9 cellular contexts compared by ENCODE assay signal in genomic region chr11:72519220-72519881, GRCh38.
DNase-seq lines count a peak whose midpoint lies in the region; ATAC-seq and TF ChIP-seq lines count a peak whose summit lies in the region.
"Had no signal": no experiment of that assay in that cellular context is flagged by ENCODE, and none has a peak within 500 bp of the region (broad histone marks: within the 10 kb centered on the region; RNA-seq: fewer than 3 reads in every experiment).

No MANE protein-coding gene starts in this region.

- intact Hi-C loops in breast epithelium (cut with DNase I; ENCODE audit: low total_unique reads) = loop anchor here (5.0 kb wide), 1 partner anchor 1158 kb away; no protein-coding TSS in a partner anchor
- intact Hi-C loops in naive thymus-derived CD4-positive, alpha-beta T cell (cut with micrococcal nuclease) = loop anchor here in 1 of 2 donors (1.0 kb wide), 1 partner anchor 37 kb away; no protein-coding TSS in a partner anchor

- ATAC-seq in naive thymus-derived CD4-positive, alpha-beta T cell = peak; percentile 50
- no peak for ATAC-seq in GM21576 (IDR thresholded peaks at IDR 0.05; ENCODE audit: unreplicated experiment)

- peak overlapping the region; percentile 85 to 96 (median 90) for H3K27ac Mint-ChIP-seq in naive thymus-derived CD4-positive, alpha-beta T cell

- no peaks in the 10 kb centered on the region for H3K9me3 ChIP-seq in breast epithelium
- no peaks in the 10 kb centered on the region for H3K9me3 ChIP-seq in naive thymus-derived CD4-positive, alpha-beta T cell (ENCODE audit: control insufficient read depth in 2 of 3, low read length in 3 of 3)

- H3K27me3 ChIP-seq in breast epithelium = no peaks in the 10 kb centered on the region
- no peaks in the 10 kb centered on the region for H3K27me3 ChIP-seq in naive thymus-derived CD4-positive, alpha-beta T cell (ENCODE audit: control insufficient read depth in 2 of 2, insufficient read depth in 2 of 2, low read length in 2 of 2)

- POLR2A ChIA-PET in naive thymus-derived CD4-positive, alpha-beta T cell (lab: Charles Lee) = interaction anchor here (0.6 kb wide), 1 partner anchor 886 kb away, joined by 3 read pairs; no protein-coding TSS in a partner anchor

- no peak overlapping the region for H3K27ac ChIP-seq in breast epithelium
- H3K27ac ChIP-seq in naive thymus-derived CD4-positive, alpha-beta T cell (ENCODE audit: low read depth, low read length) = peak overlapping the region; percentile 61

- peaks cover 13 to 34% (median 24%) of the 10 kb centered on the region in 7 donors for H3K4me1 Mint-ChIP-seq in naive thymus-derived CD4-positive, alpha-beta T cell

- H3K4me1 ChIP-seq in breast epithelium = no peaks in the 10 kb centered on the region
- H3K4me1 ChIP-seq in naive thymus-derived CD4-positive, alpha-beta T cell (ENCODE audit: control insufficient read depth in 2 of 2, insufficient read depth in 2 of 2, low read length in 2 of 2) = peaks cover 11 to 30% of the 10 kb centered on the region in 2 donors

- no peaks in the 10 kb centered on the region for H3K36me3 ChIP-seq in breast epithelium
- H3K36me3 ChIP-seq in naive thymus-derived CD4-positive, alpha-beta T cell (ENCODE audit: control insufficient read depth in 2 of 3, insufficient read depth in 3 of 3, low read length in 3 of 3) = no peaks in the 10 kb centered on the region

- H3K4me3 ChIP-seq in NB4 (ENCODE audit: low read depth, low read length) (peak overlapping the region; percentile 48), breast epithelium (peak overlapping the region; percentile 16 to 29 (median 28))
- peak overlapping the region; percentile 33 for H3K4me3 ChIP-seq in naive thymus-derived CD4-positive, alpha-beta T cell (ENCODE audit: low read length)

- no peaks in the 10 kb centered on the region for H3K36me3 Mint-ChIP-seq in naive thymus-derived CD4-positive, alpha-beta T cell

- H3K27me3 Mint-ChIP-seq in naive thymus-derived CD4-positive, alpha-beta T cell = peaks cover 0 to 36% (median 0%) of the 10 kb centered on the region in 5 donors

- CTCF ChIA-PET in naive thymus-derived CD4-positive, alpha-beta T cell (lab: Charles Lee) = interaction anchor here (0.6 kb wide), 1 partner anchor 71 kb away, joined by 3 read pairs; no protein-coding TSS in a partner anchor

- H3K4me3 Mint-ChIP-seq in naive thymus-derived CD4-positive, alpha-beta T cell = peak overlapping the region; percentile 69 to 90 (median 86)

- no peak for TF ChIP-seq CTCF in NB4 (IDR thresholded peaks at IDR 0.05; ENCODE audit: low read depth, low read length)
- no peak for TF ChIP-seq CTCF in breast epithelium (IDR thresholded peaks at IDR 0.05)

- peak; percentile 48 for DNase-seq in AG20443 (ENCODE audit: low spot score)
- DNase-seq in NB4 (ENCODE audit: low read depth) = peak; percentile 38
- no peak for DNase-seq in breast epithelium (ENCODE audit: low spot score in 2 of 2)
- peak in 6 of 9 donors; percentile 10 to 35 (median 24) for DNase-seq in naive thymus-derived CD4-positive, alpha-beta T cell
- no peak for DNase-seq in NCI-H510A (lab: John Stamatoyannopoulos, UW)
- no peak for DNase-seq in activated gamma-delta T cell treated with Interleukin-2 at 50 U/mL for 16 hours
- DNase-seq in T1000 (lab: John Stamatoyannopoulos, UW) = no peak
- DNase-seq: retina had no signal

- no peak for TF ChIP-seq POLR2A in NB4 (IDR thresholded peaks at IDR 0.05; ENCODE audit: extremely low read depth, insufficient read length)
- no peak for TF ChIP-seq POLR2A in breast epithelium (IDR thresholded peaks at IDR 0.05)

- H3K9me3 Mint-ChIP-seq in naive thymus-derived CD4-positive, alpha-beta T cell = peaks cover 0 to 3% (median 0%) of the 10 kb centered on the region in 11 donors

Comparison
In these comparisons a context has a peak if more than half of its experiments do, and no peak if none do; other contexts are left out.
1. DNase-seq: peak in AG20443 (single experiment), NB4 (single experiment) and naive thymus-derived CD4-positive, alpha-beta T cell (6 of 9); none in breast epithelium (0 of 2), NCI-H510A (single experiment), activated gamma-delta T cell treated with Interleukin-2 at 50 U/mL for 16 hours (single experiment) and T1000 (single experiment).
2. Peak in every context shown above with its lines, with median percentiles within 50 percentile points of each other: H3K4me3 ChIP-seq.